ENCODE assay signal across 1 cellular context in genomic region chr12:96193725-96194571, GRCh38.
TF ChIP-seq lines count a peak whose summit lies in the region.

Gene ELK3, plus strand, starts transcription at chr12:96194375.

TF ChIP-seq in K562, 482 proteins besides CTCF, POLR2A, EP300 and RAD21 (continued from another document):
- TF ChIP-seq GTF3C2 (IDR thresholded peaks at IDR 0.05; ENCODE audit: borderline replicate concordance, extremely low read depth, insufficient read length): peak; percentile 21
- no peak for TF ChIP-seq RBBP5 (IDR thresholded peaks at IDR 0.05; ENCODE audit: borderline replicate concordance, insufficient read depth, low read length, poor library complexity, severe bottlenecking)
- TF ChIP-seq NR2C2 (CRISPR knock-in tag; IDR thresholded peaks at IDR 0.05): no peak
- peak; percentile 20; the same call in 1 of the 2 replicates for TF ChIP-seq NR2C2 (tag; IDR thresholded peaks at IDR 0.05)
- TF ChIP-seq POLR2G (IDR thresholded peaks at IDR 0.05; ENCODE audit: low read depth, low read length): peak; percentile 45; the same call in 1 of the 2 replicates
- no peak for TF ChIP-seq ZNF140 (CRISPR knock-in tag; IDR thresholded peaks at IDR 0.05)
- peak; percentile 94 for TF ChIP-seq VEZF1 (CRISPR knock-in tag; IDR thresholded peaks at IDR 0.05)
- TF ChIP-seq ZBTB11 (CRISPR knock-in tag; IDR thresholded peaks at IDR 0.05): 0 out of 6 replicates have a peak, but pooled peaks of 1 of the 3 experiments have one; percentile 25
- peak; percentile 67; the same call in 1 of the 2 replicates for TF ChIP-seq ADNP (tag; IDR thresholded peaks at IDR 0.05)
- no peak for TF ChIP-seq ZNF436 (CRISPR knock-in tag; IDR thresholded peaks at IDR 0.05)
- TF ChIP-seq ZNF639 (CRISPR knock-in tag; conservative IDR thresholded peaks at IDR 0.05 in 1 of 2, IDR thresholded peaks at IDR 0.05 in 1 of 2): peak in 1 of 2 experiments; percentile 96; a peak in 2 of 4 replicates
- peak in 1 of 2 experiments; percentile 18 for TF ChIP-seq E2F6 (IDR thresholded peaks at IDR 0.05; ENCODE audit: borderline replicate concordance in 1 of 2, extremely low read depth in 1 of 2, insufficient read depth in 1 of 2, insufficient read length in 1 of 2, low read depth in 1 of 2, low read length in 1 of 2, poor library complexity in 1 of 2, severe bottlenecking in 1 of 2)
- peak; percentile 70 for TF ChIP-seq GABPA (tag; conservative IDR thresholded peaks at IDR 0.05; ENCODE audit: low read depth)
- TF ChIP-seq FOXA3 (CRISPR knock-in tag; conservative IDR thresholded peaks at IDR 0.05 in 1 of 2, IDR thresholded peaks at IDR 0.05 in 1 of 2): 0 out of 4 replicates have a peak, but pooled peaks of 1 of the 2 experiments have one; percentile 43
- TF ChIP-seq ZBTB7A (IDR thresholded peaks at IDR 0.05; ENCODE audit: borderline replicate concordance, control insufficient read depth, low read depth, low read length): peak; percentile 80
- peak; percentile 24 for TF ChIP-seq CHD4 (IDR thresholded peaks at IDR 0.05; ENCODE audit: insufficient read depth, insufficient replicate concordance, low read depth, low read length, poor library complexity, severe bottlenecking)
- 0 out of 2 replicates have a peak, but pooled peaks have one; percentile 27 for TF ChIP-seq ELF1 (tag; IDR thresholded peaks at IDR 0.05)
- TF ChIP-seq FOS (IDR thresholded peaks at IDR 0.05; ENCODE audit: extremely low read depth, insufficient read length): no peak
- no peak for TF ChIP-seq ZNF77 (CRISPR knock-in tag; IDR thresholded peaks at IDR 0.05)
- TF ChIP-seq ZBTB1 (CRISPR knock-in tag; IDR thresholded peaks at IDR 0.05; ENCODE audit: borderline replicate concordance, low read depth): peak; percentile 87; the same call in 1 of the 2 replicates
- TF ChIP-seq SUPT5H (IDR thresholded peaks at IDR 0.05): 0 out of 2 replicates have a peak, but pooled peaks have one; percentile 42
- TF ChIP-seq FOSL1 (tag; conservative IDR thresholded peaks at IDR 0.05): 0 out of 2 replicates have a peak, but pooled peaks have one; percentile 15
- peak; percentile 50; the same call in 1 of the 2 replicates for TF ChIP-seq PHF8 (IDR thresholded peaks at IDR 0.05; ENCODE audit: borderline replicate concordance, low read length)
- peak; percentile 43 to 65; a peak in 2 of 4 replicates for TF ChIP-seq MAZ (CRISPR knock-in tag; conservative IDR thresholded peaks at IDR 0.05 in 1 of 2, IDR thresholded peaks at IDR 0.05 in 1 of 2)
- TF ChIP-seq PHF20 (IDR thresholded peaks at IDR 0.05; ENCODE audit: partially characterized antibody): peak; percentile 17
- no peak for TF ChIP-seq ZNF586 (CRISPR knock-in tag; conservative IDR thresholded peaks at IDR 0.05)
- TF ChIP-seq TGIF2 (CRISPR knock-in tag; IDR thresholded peaks at IDR 0.05): no peak
- TF ChIP-seq UBTF (IDR thresholded peaks at IDR 0.05; ENCODE audit: borderline replicate concordance in 1 of 2, low read depth in 2 of 2, low read length in 2 of 2): 0 out of 4 replicates have a peak, but pooled peaks of 1 of the 2 experiments have one; percentile 65
- TF ChIP-seq ZNF655 (CRISPR knock-in tag; IDR thresholded peaks at IDR 0.05): no peak
- 0 out of 2 replicates have a peak, but pooled peaks have one; percentile 21 for TF ChIP-seq SMARCA4 (IDR thresholded peaks at IDR 0.05)
- peak; percentile 57 for TF ChIP-seq CXXC5 (CRISPR knock-in tag; IDR thresholded peaks at IDR 0.05)
- no peak for TF ChIP-seq GTF2B (IDR thresholded peaks at IDR 0.05; ENCODE audit: extremely low read depth, insufficient read length)
- TF ChIP-seq BCOR (IDR thresholded peaks at IDR 0.05): peak; percentile 43
- TF ChIP-seq TFE3 (CRISPR knock-in tag; IDR thresholded peaks at IDR 0.05): no peak
